In genomic region chr4:150104401-150105027, GRCh38 we compare ENCODE assay signal across 22 cellular contexts.
"Had no signal": no experiment of that assay in that cellular context is flagged by ENCODE, and none has a peak within 500 bp of the region (broad histone marks: within the 10 kb centered on the region; RNA-seq: fewer than 3 reads in every experiment).

No MANE protein-coding gene starts in this region.

- H3K9ac ChIP-seq: parathyroid adenoma had no signal

- H3K4me3 ChIP-seq: ascending aorta, lung, sigmoid colon, stomach, upper lobe of left lung had no signal

- H3K79me2 ChIP-seq: parathyroid adenoma had no signal

- H3K36me3 ChIP-seq: ascending aorta, sigmoid colon, stomach, upper lobe of left lung, WERI-Rb-1 had no signal

- H3K4me1 ChIP-seq: ascending aorta, parathyroid adenoma, stomach, upper lobe of left lung had no signal

- H3K9me3 ChIP-seq: ascending aorta, sigmoid colon, stomach, upper lobe of left lung had no signal

- H3K27ac ChIP-seq: ascending aorta, parathyroid adenoma, sigmoid colon, stomach, upper lobe of left lung, WERI-Rb-1 had no signal

- H2AFZ ChIP-seq: parathyroid adenoma had no signal

- DNase-seq: activated CD4-positive, alpha-beta T cell treated with anti-CD3 and anti-CD28 coated beads for 1 hour; activated CD8-positive, alpha-beta memory T cell treated with anti-CD3 and anti-CD28 coated beads for 24 hours; activated CD8-positive, alpha-beta memory T cell treated with anti-CD3 and anti-CD28 coated beads, Interleukin-2, amount 50 U/mL, for 48 hours; activated effector memory CD4-positive, alpha-beta T cell treated with Interleukin-2 at 50 U/mL for 16 hours; activated naive CD4-positive, alpha-beta T cell treated with anti-CD3 and anti-CD28 coated beads, Interleukin-2, amount 10 ng/mL, durations not matched to agents 7 days and 5 days; activated naive CD8-positive, alpha-beta T cell treated with anti-CD3 and anti-CD28 coated beads, Interleukin-2, amount 50 U/mL, for 24 hours; activated T-cell treated with anti-CD3 and anti-CD28 coated beads, Interleukin-2, amount 50 U/mL, for 48 hours; effector memory CD4-positive, alpha-beta T cell; foreskin melanocyte; kidney; sigmoid colon; stimulated activated CD4-positive, alpha-beta T cell treated with anti-CD3 and anti-CD28 coated beads, Interleukin-4, amount 100 ng/mL, for 24 hours; stomach; T-helper 2 cell; upper lobe of left lung; WERI-Rb-1 had no signal

- H3K27me3 ChIP-seq: ascending aorta, sigmoid colon, stomach, upper lobe of left lung had no signal

- FAIRE-seq: kidney had no signal

- ATAC-seq: activated naive CD8-positive, alpha-beta T cell treated with anti-CD3 and anti-CD28 coated beads, Interleukin-2, amount 50 U/mL, for 24 hours; left lobe of liver; natural killer cell treated with Interleukin-12 subunit alpha and Interleukin-12 subunit beta and Interleukin-15 and Interleukin-18, amount 100 ng/mL, for 72 hours; stimulated activated effector memory CD8-positive, alpha-beta T cell treated with anti-CD3 and anti-CD28 coated beads, Interleukin-12 subunit alpha, Interleukin-12 subunit beta, amount 100 ng/mL, for 72 hours had no signal
